In the genomic region with DNA sequence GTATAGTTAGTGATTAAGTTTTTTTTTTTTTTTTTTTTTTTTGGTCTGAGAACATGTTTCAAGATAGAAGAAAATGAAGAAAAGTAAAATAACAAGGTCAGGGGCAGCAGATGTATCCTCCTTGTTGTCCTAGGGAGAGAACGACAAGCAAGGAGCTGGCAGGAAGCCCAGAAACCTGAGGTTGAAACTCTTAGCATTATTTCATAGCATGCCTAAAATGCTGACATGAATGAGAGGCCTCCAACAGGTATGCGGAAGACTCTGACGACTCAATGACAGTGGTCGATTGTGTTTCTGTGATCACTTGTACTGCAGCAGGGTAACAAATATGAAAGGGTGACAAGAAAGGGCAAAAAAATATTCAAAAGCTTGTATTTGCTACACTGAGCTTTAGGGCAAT, we compare ENCODE assay signal across 16 cellular contexts.
DNase-seq lines count a peak whose midpoint lies in the region; ATAC-seq, FAIRE-seq and TF ChIP-seq lines count a peak whose summit lies in the region.
"Had no signal": no experiment of that assay in that cellular context is flagged by ENCODE, and none has a peak within 500 bp of the region (broad histone marks: within the 10 kb centered on the region; RNA-seq: fewer than 3 reads in every experiment).

No MANE protein-coding gene starts in this region.

- intact Hi-C loops in endothelial cell of umbilical vein (cut with micrococcal nuclease) = no loop called here

- no TSS peak for BruUV-seq in endothelial cell of umbilical vein (replicated peaks; lab: Mats Ljungman, UMichigan)

- TF ChIP-seq POLR2A in endothelial cell of umbilical vein (IDR thresholded peaks at IDR 0.05; ENCODE audit: low read depth, low read length) (no peak), Peyer's patch (IDR thresholded peaks at IDR 0.05) (no peak)

- H3K27me3 ChIP-seq in endothelial cell of umbilical vein (ENCODE audit: control insufficient read depth in 2 of 2, insufficient read depth in 2 of 2, low read length in 2 of 2) (no peaks in the 10 kb centered on the region), Peyer's patch (no peaks in the 10 kb centered on the region)
- H3K27me3 ChIP-seq: right lobe of liver, transverse colon had no signal

- H4K20me1 ChIP-seq in endothelial cell of umbilical vein (replicated peaks; ENCODE audit: control insufficient read depth, extremely low read depth, insufficient read depth, low read length) = no peaks in the 10 kb centered on the region

- CTCF ChIA-PET in endothelial cell of umbilical vein (lab: Charles Lee) = interaction anchor here (0.6 to 1.6 kb wide), 3 partner anchors 21 to 1394 kb away, joined by 3 to 4 read pairs (median 3); no protein-coding TSS in a partner anchor

- H3K9me3 ChIP-seq in endothelial cell of umbilical vein (replicated peaks; ENCODE audit: control insufficient read depth, insufficient read depth, low read length) (no peaks in the 10 kb centered on the region), Peyer's patch (no peaks in the 10 kb centered on the region)
- H3K9me3 ChIP-seq: right lobe of liver had no signal

- no peaks in the 10 kb centered on the region for H3K79me2 ChIP-seq in endothelial cell of umbilical vein (ENCODE audit: control insufficient read depth, insufficient read depth, low read length)

- FAIRE-seq in endothelial cell of umbilical vein (lab: Jason Lieb, UNC) (no peak), urothelium cell line (lab: Jason Lieb, UNC) (no peak)

- H3K9me1 ChIP-seq in endothelial cell of umbilical vein (replicated peaks; ENCODE audit: control insufficient read depth, extremely low read depth, insufficient read depth, low read length) = no peaks in the 10 kb centered on the region

- POLR2A ChIA-PET in endothelial cell of umbilical vein (lab: Charles Lee) = no interaction called here

- no peak for ATAC-seq in GM18873 (IDR thresholded peaks at IDR 0.05; ENCODE audit: low FRiP score, unreplicated experiment)
- ATAC-seq in HG02763 (IDR thresholded peaks at IDR 0.05; ENCODE audit: unreplicated experiment) = no peak
- ATAC-seq: mucosa of descending colon, right lobe of liver had no signal

- peak; percentile 16 to 48 for DNase-seq in SHP77 (lab: John Stamatoyannopoulos, UW)
- no peak for DNase-seq in SHP77 treated with DMSO at 0.1 percent for 48 hours (lab: John Stamatoyannopoulos, UW)
- peak; percentile 64 for DNase-seq in NCI-H510A treated with DMSO at 0.1 percent for 48 hours (lab: John Stamatoyannopoulos, UW)
- DNase-seq in endothelial cell of umbilical vein (ENCODE audit: low read depth, low spot score) = peak; percentile 66
- DNase-seq in urothelium cell line (ENCODE audit: low spot score) = peak; percentile 60
- no peak for DNase-seq in Peyer's patch
- DNase-seq: activated CD4-positive, alpha-beta T cell treated with anti-CD3 and anti-CD28 coated beads, Interleukin-2, amount 50 U/mL, for 4 hours; activated naive CD4-positive, alpha-beta T cell treated with anti-CD3 and anti-CD28 coated beads, Interleukin-2, amount 50 U/mL, for 16 hours; H9; hypothalamus; mucosa of descending colon; right lobe of liver; SK-N-SH; transverse colon had no signal

- no peaks in the 10 kb centered on the region for H3K36me3 ChIP-seq in endothelial cell of umbilical vein (ENCODE audit: control insufficient read depth in 2 of 2, extremely low read depth in 1 of 2, insufficient read depth in 2 of 2, low read length in 2 of 2)
- no peaks in the 10 kb centered on the region for H3K36me3 ChIP-seq in Peyer's patch
- H3K36me3 ChIP-seq: right lobe of liver, transverse colon had no signal

- TF ChIP-seq CTCF in endothelial cell of umbilical vein (IDR thresholded peaks at IDR 0.05; ENCODE audit: extremely low read depth in 1 of 2, insufficient read depth in 1 of 2, low read depth in 1 of 2, low read length in 2 of 2) = no peak
- TF ChIP-seq CTCF in Peyer's patch (IDR thresholded peaks at IDR 0.05) = no peak

- no peak overlapping the region for H2AFZ ChIP-seq in endothelial cell of umbilical vein (ENCODE audit: low read depth, low read length)

- H3K9ac ChIP-seq in endothelial cell of umbilical vein (replicated peaks; ENCODE audit: extremely low read depth, insufficient read depth, low read length) = no peak overlapping the region
- H3K9ac ChIP-seq: SK-N-SH had no signal

- dilution Hi-C loops in endothelial cell of umbilical vein (cut with MboI; ENCODE audit: extremely low pct_ligation_motif_present, low sequenced_read_pairs) = no loop called here

- H3K4me3 ChIP-seq in endothelial cell of umbilical vein (replicated peaks in 1 of 3; ENCODE audit: insufficient read depth in 1 of 3, low read depth in 1 of 3, low read length in 3 of 3) (no peak overlapping the region), Peyer's patch (no peak overlapping the region)
- H3K4me3 ChIP-seq: mucosa of descending colon, right lobe of liver, transverse colon had no signal

- no peak overlapping the region for H3K4me2 ChIP-seq in endothelial cell of umbilical vein (ENCODE audit: insufficient read depth, low read length)
- H3K4me2 ChIP-seq: SK-N-SH had no signal

- no peaks in the 10 kb centered on the region for H3K4me1 ChIP-seq in endothelial cell of umbilical vein (ENCODE audit: control insufficient read depth, extremely low read depth, insufficient read depth, low read length)
- no peaks in the 10 kb centered on the region for H3K4me1 ChIP-seq in Peyer's patch
- H3K4me1 ChIP-seq: right lobe of liver, transverse colon had no signal

- no peak overlapping the region for H3K27ac ChIP-seq in endothelial cell of umbilical vein (ENCODE audit: insufficient read depth, low read depth, low read length)
- H3K27ac ChIP-seq in Peyer's patch = no peak overlapping the region
- H3K27ac ChIP-seq: right lobe of liver, transverse colon had no signal

TF ChIP-seq in endothelial cell of umbilical vein, 7 proteins besides CTCF, POLR2A, EP300 and RAD21:
- TF ChIP-seq FOS (IDR thresholded peaks at IDR 0.05; ENCODE audit: borderline replicate concordance, insufficient read depth, low read length) = no peak
- TF ChIP-seq POLR2AphosphoS5 (IDR thresholded peaks at IDR 0.05; ENCODE audit: insufficient read depth, low read depth, low read length) = no peak
- no peak for TF ChIP-seq MAX (IDR thresholded peaks at IDR 0.05; ENCODE audit: insufficient read depth, insufficient read length)
- TF ChIP-seq JUN (IDR thresholded peaks at IDR 0.05; ENCODE audit: borderline replicate concordance, insufficient read depth, insufficient read length, low read depth) = no peak
- TF ChIP-seq EZH2 (IDR thresholded peaks at IDR 0.05; ENCODE audit: borderline replicate concordance, low read depth, low read length, severe bottlenecking) = no peak
- no peak for TF ChIP-seq MYC (IDR thresholded peaks at IDR 0.05; ENCODE audit: low read depth, low read length)
- no peak for TF ChIP-seq GATA2 (IDR thresholded peaks at IDR 0.05; ENCODE audit: insufficient read depth, insufficient read length, low read depth, low read length)

Comparison
In these comparisons a context has a peak if more than half of its experiments do, and no peak if none do; other contexts are left out.
1. DNase-seq: peak in SHP77 (2 of 2), NCI-H510A treated with DMSO at 0.1 percent for 48 hours (single experiment), endothelial cell of umbilical vein (single experiment) and urothelium cell line (single experiment); none in SHP77 treated with DMSO at 0.1 percent for 48 hours (single experiment) and Peyer's patch (0 of 3).